ENCODE assay signal across 8 cellular contexts in the genomic region with DNA sequence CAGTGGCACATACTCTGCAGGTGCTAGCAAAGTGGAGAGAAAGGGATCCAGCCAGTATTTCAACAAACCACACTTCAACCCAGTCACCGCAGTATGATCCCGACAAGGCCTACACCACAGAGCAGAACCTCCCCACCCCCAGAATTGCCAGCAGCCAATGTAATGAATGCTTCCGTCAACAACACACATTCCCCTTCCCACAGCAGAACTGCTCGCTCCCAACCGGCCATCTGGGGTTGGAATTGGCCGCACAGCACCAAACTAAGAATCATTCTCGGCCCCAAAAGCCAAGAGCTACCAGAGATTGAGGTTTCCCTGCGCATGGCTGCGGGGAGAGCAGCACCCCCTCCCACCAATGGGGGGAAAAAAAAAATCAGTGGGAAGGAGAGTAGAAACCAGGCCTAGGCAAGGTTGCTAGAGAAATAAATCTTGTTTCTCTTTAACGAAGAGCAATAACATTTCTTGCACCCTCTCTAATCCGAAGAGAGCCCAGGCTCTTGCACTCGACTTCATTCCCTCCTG. TPM values are rescaled to one million over a fixed set of nuclear protein-coding genes. Genes with fewer than 3 reads are reported as not detected.
DNase-seq lines count a peak whose midpoint lies in the region; ATAC-seq and TF ChIP-seq lines count a peak whose summit lies in the region.

No MANE protein-coding gene starts in this region.

- intact Hi-C loops in Caco-2 (cut with micrococcal nuclease; ENCODE audit: unreplicated experiment) (loop anchor here (1.0 to 5.0 kb wide), 7 partner anchors 9 to 213 kb away; partner anchors contain the start of gene IQUB), Panc1 (cut with micrococcal nuclease; ENCODE audit: unreplicated experiment) (no loop called here), adrenal gland (cut with DNase I) (no loop called here)

- peak; percentile 78 to 80 for DNase-seq in Caco-2
- no peak for DNase-seq in Panc1 (ENCODE audit: low read depth, low spot score)
- DNase-seq in adrenal gland: peak; percentile 56 to 76 (median 72)
- DNase-seq in cardiac muscle cell (ENCODE audit: low read depth in 1 of 2, low spot score in 1 of 2): peak; percentile 87 to 88
- peak; percentile 44 for DNase-seq in omental fat pad (ENCODE audit: low spot score)

- peak overlapping the region; percentile 99 for H3K27ac ChIP-seq in HUES48 (ENCODE audit: low read depth, low read length)
- peak overlapping the region; percentile 88 for H3K27ac ChIP-seq in Panc1 (ENCODE audit: low read length)
- peak overlapping the region; percentile 88 to 99 (median 98) for H3K27ac ChIP-seq in adrenal gland
- H3K27ac ChIP-seq in cardiac muscle cell: peak overlapping the region; percentile 99

- peaks cover 34% of the 10 kb centered on the region for H3K4me1 Mint-ChIP-seq in Caco-2 (ENCODE audit: low read depth, unreplicated experiment)

- H3K9ac ChIP-seq in HUES48 (ENCODE audit: low read depth, low read length): peak overlapping the region; percentile 93

- in situ Hi-C loops in Panc1 (cut with HindIII; ENCODE audit: low pct_unique_long_range_greater_than_20kb, low sequenced_read_pairs): no loop called here

- peaks cover 31% of the 10 kb centered on the region for H3K36me3 Mint-ChIP-seq in Caco-2 (ENCODE audit: insufficient read depth, unreplicated experiment)

- peak overlapping the region; percentile 100 for H3K4me3 ChIP-seq in Caco-2 (ENCODE audit: low read depth, low read length)
- peak overlapping the region; percentile 85 for H3K4me3 ChIP-seq in HUES48 (ENCODE audit: low read depth, low read length)
- peak overlapping the region; percentile 76 to 98 for H3K4me3 ChIP-seq in Panc1 (ENCODE audit: low read depth in 2 of 2, low read length in 2 of 2)
- H3K4me3 ChIP-seq in adrenal gland: peak overlapping the region; percentile 19 to 95 (median 78)
- H3K4me3 ChIP-seq in cardiac muscle cell: peak overlapping the region; percentile 93

- H3K4me1 ChIP-seq in Caco-2: peaks cover 20% of the 10 kb centered on the region
- peaks cover 70% of the 10 kb centered on the region for H3K4me1 ChIP-seq in HUES48 (ENCODE audit: control insufficient read depth, insufficient read depth, low read length)
- H3K4me1 ChIP-seq in Panc1 (ENCODE audit: control insufficient read depth, insufficient read depth, low read length): peaks cover 25% of the 10 kb centered on the region
- peaks cover 24 to 69% of the 10 kb centered on the region in 2 donors for H3K4me1 ChIP-seq in adrenal gland (replicated peaks in 1 of 2)
- H3K4me1 ChIP-seq in cardiac muscle cell (ENCODE audit: low read depth): peaks cover 58% of the 10 kb centered on the region

- CTCF ChIA-PET in Caco-2 (lab: Charles Lee): interaction anchor here (1.2 to 1.8 kb wide), 4 partner anchors 9 to 124 kb away, joined by 3 to 7 read pairs (median 6); no protein-coding TSS in a partner anchor
- CTCF ChIA-PET in Panc1 (lab: Charles Lee): no interaction called here

- peak overlapping the region; percentile 98 for H3K27ac Mint-ChIP-seq in Caco-2 (ENCODE audit: unreplicated experiment)

- H3K9me3 Mint-ChIP-seq in Caco-2 (ENCODE audit: unreplicated experiment): no peaks in the 10 kb centered on the region

- WGBS in adrenal gland, 4 donors: 0 to 1% (median 0%) methylated on average over 12 of the region's 12 CpGs

- POLR2A ChIA-PET in Caco-2 (lab: Charles Lee) (interaction anchor here (0.6 to 1.8 kb wide), 5 partner anchors 27 to 957 kb away, joined by 3 to 6 read pairs (median 4); no protein-coding TSS in a partner anchor), Panc1 (lab: Charles Lee) (no interaction called here)

- ATAC-seq in Panc1: peak; percentile 45
- no peak for ATAC-seq in omental fat pad (ENCODE audit: low FRiP score)
- ATAC-seq in GM19351 (IDR thresholded peaks at IDR 0.05; ENCODE audit: unreplicated experiment): no peak
- ATAC-seq in GM19397 (IDR thresholded peaks at IDR 0.05; ENCODE audit: unreplicated experiment): no peak

- H3K36me3 ChIP-seq in Caco-2 (ENCODE audit: control insufficient read depth, insufficient read depth, low read length) (no peaks in the 10 kb centered on the region; the same call in 1 of the 2 replicates), HUES48 (ENCODE audit: control insufficient read depth, insufficient read depth, low read length) (no peaks in the 10 kb centered on the region), Panc1 (ENCODE audit: control insufficient read depth, insufficient read depth, low read length) (peaks cover 4% of the 10 kb centered on the region; the same call in 1 of the 2 replicates), adrenal gland (replicated peaks in 1 of 2) (no peaks in the 10 kb centered on the region), cardiac muscle cell (no peaks in the 10 kb centered on the region)

- H3K27me3 ChIP-seq in Caco-2 (replicated peaks; ENCODE audit: control insufficient read depth, insufficient read depth, low read length) (no peaks in the 10 kb centered on the region), HUES48 (ENCODE audit: control insufficient read depth, insufficient read depth, low read length) (no peaks in the 10 kb centered on the region), Panc1 (ENCODE audit: control insufficient read depth, insufficient read depth, low read length) (no peaks in the 10 kb centered on the region), adrenal gland (no peaks in the 10 kb centered on the region), cardiac muscle cell (no peaks in the 10 kb centered on the region)

- H3K4me3 Mint-ChIP-seq in Caco-2 (ENCODE audit: unreplicated experiment): peak overlapping the region; percentile 100

- TF ChIP-seq POLR2A in adrenal gland (IDR thresholded peaks at IDR 0.05): peak in 1 of 2 donors; percentile 74

- BruUV-seq in Caco-2 (replicated peaks; lab: Mats Ljungman, UMichigan) (no TSS peak), Panc1 (replicated peaks; lab: Mats Ljungman, UMichigan) (no TSS peak)

- H3K27me3 Mint-ChIP-seq in Caco-2 (ENCODE audit: insufficient read depth, unreplicated experiment): no peaks in the 10 kb centered on the region

- no peaks in the 10 kb centered on the region for H3K9me3 ChIP-seq in Caco-2
- H3K9me3 ChIP-seq in HUES48 (ENCODE audit: control insufficient read depth, insufficient read depth, low read length): no peaks in the 10 kb centered on the region
- H3K9me3 ChIP-seq in Panc1 (ENCODE audit: control insufficient read depth, insufficient read depth, low read depth, low read length): no peaks in the 10 kb centered on the region
- no peaks in the 10 kb centered on the region for H3K9me3 ChIP-seq in adrenal gland (replicated peaks in 1 of 3)
- no peaks in the 10 kb centered on the region for H3K9me3 ChIP-seq in cardiac muscle cell (ENCODE audit: low read depth)

- no peak for TF ChIP-seq CTCF in Caco-2 (IDR thresholded peaks at IDR 0.05; ENCODE audit: insufficient read depth in 1 of 2, low read depth in 1 of 2, low read length in 1 of 2, severe bottlenecking in 1 of 2, unreplicated experiment in 1 of 2)
- TF ChIP-seq CTCF in Panc1 (IDR thresholded peaks at IDR 0.05): no peak
- no peak for TF ChIP-seq CTCF in adrenal gland (IDR thresholded peaks at IDR 0.05)
- TF ChIP-seq CTCF in cardiac muscle cell (IDR thresholded peaks at IDR 0.05; ENCODE audit: low read depth, low read length): no peak
- no peak for TF ChIP-seq CTCF in omental fat pad (IDR thresholded peaks at IDR 0.05)

RNA-seq across cellular contexts. Expression of gene WASL, which starts 1.1 kb away (rescaled TPM):
- total RNA-seq in Caco-2 (2022) (42.3 TPM in 2 replicates), Panc1 (2021; ENCODE audit: unreplicated experiment) (29.6 TPM), adrenal gland (10 to 100 TPM; 27.6 to 52.1 (median 36.2) TPM), cardiac muscle cell (19.7 and 25.7 TPM in 2 replicates), omental fat pad (10 to 100 TPM; 23.8 to 30.9 (median 27.6) TPM)
- polyA plus RNA-seq in Panc1 (2012; ENCODE audit: insufficient read length): 14.9 TPM
- polyA plus RNA-seq in adrenal gland (10 to 100 TPM; 12.2 to 44.0 (median 17.9) TPM), cardiac muscle cell (36.8 and 45.4 TPM in 2 replicates)
